ENCODE assay signal across 19 cellular contexts in genomic region chr3:102356506-102356905, GRCh38.
A peak's percentile ranks its signal among the peaks of the same experiment; 100 is the strongest.
DNase-seq lines count a peak whose midpoint lies in the region; ATAC-seq and TF ChIP-seq lines count a peak whose summit lies in the region.
"Had no signal": no experiment of that assay in that cellular context is flagged by ENCODE, and none has a peak within 500 bp of the region (broad histone marks: within the 10 kb centered on the region; RNA-seq: fewer than 3 reads in every experiment).

No MANE protein-coding gene starts in this region.

- H3K4me3 ChIP-seq in GM23338 = no peak overlapping the region
- no peak overlapping the region for H3K4me3 ChIP-seq in mesodermal cell (ENCODE audit: extremely low read depth, insufficient read depth, low read length, poor library complexity, severe bottlenecking)
- no peak overlapping the region for H3K4me3 ChIP-seq in body of pancreas
- H3K4me3 ChIP-seq in GM23248 = no peak overlapping the region
- H3K4me3 ChIP-seq: BLaER1 treated with 17β-estradiol and CSF1 and Interleukin-3, amounts not matched to agents 10 nM and 100 nM had no signal

- no peak overlapping the region for H3K27ac Mint-ChIP-seq in GM23338
- H3K27ac Mint-ChIP-seq in WTC11 = no peak overlapping the region
- H3K27ac Mint-ChIP-seq: CD14-positive monocyte; CD4-positive, alpha-beta T cell; CD8-positive, alpha-beta memory T cell; H9 had no signal

- H3K36me3 Mint-ChIP-seq in GM23338 (ENCODE audit: low read depth) (no peaks in the 10 kb centered on the region), WTC11 (no peaks in the 10 kb centered on the region)
- H3K36me3 Mint-ChIP-seq: CD14-positive monocyte; CD8-positive, alpha-beta memory T cell had no signal

- intact Hi-C loops in body of pancreas (cut with DNase I) = no loop called here

- H3K4me1 ChIP-seq in GM23338 (ENCODE audit: insufficient read depth) = peaks cover 14% of the 10 kb centered on the region
- peaks cover 14% of the 10 kb centered on the region for H3K4me1 ChIP-seq in mesodermal cell (ENCODE audit: control insufficient read depth, insufficient read depth, low read length, poor library complexity, severe bottlenecking)
- H3K4me1 ChIP-seq in body of pancreas = no peaks in the 10 kb centered on the region
- H3K4me1 ChIP-seq in GM23248 (ENCODE audit: insufficient read depth) = no peaks in the 10 kb centered on the region

- CTCF ChIA-PET in WTC11 (lab: Charles Lee) = no interaction called here

- H3K27me3 Mint-ChIP-seq in GM23338 (ENCODE audit: insufficient read depth, low read depth, poor library complexity) = peaks cover 1% of the 10 kb centered on the region
- H3K27me3 Mint-ChIP-seq in WTC11 (ENCODE audit: low read depth) = no peaks in the 10 kb centered on the region

- H3K4me3 Mint-ChIP-seq in GM23338 = no peak overlapping the region
- no peak overlapping the region for H3K4me3 Mint-ChIP-seq in WTC11
- H3K4me3 Mint-ChIP-seq: CD14-positive monocyte; CD4-positive, alpha-beta T cell; CD8-positive, alpha-beta memory T cell; H9 had no signal

- no peaks in the 10 kb centered on the region for H3K9me3 ChIP-seq in mesodermal cell (ENCODE audit: control insufficient read depth, low read length)
- no peaks in the 10 kb centered on the region for H3K9me3 ChIP-seq in body of pancreas
- no peaks in the 10 kb centered on the region for H3K9me3 ChIP-seq in GM23248 (ENCODE audit: low read depth)
- H3K9me3 ChIP-seq: BE2C; BLaER1 treated with 17β-estradiol and CSF1 and Interleukin-3, amounts not matched to agents 10 nM and 100 nM had no signal

- H3K4me1 Mint-ChIP-seq in GM23338 = peaks cover 33% of the 10 kb centered on the region
- peaks cover 40% of the 10 kb centered on the region for H3K4me1 Mint-ChIP-seq in WTC11
- H3K4me1 Mint-ChIP-seq: CD14-positive monocyte; CD8-positive, alpha-beta memory T cell had no signal

- no peak for TF ChIP-seq CTCF in GM23338 (conservative IDR thresholded peaks at IDR 0.05; ENCODE audit: low read depth in 2 of 2)
- no peak for TF ChIP-seq CTCF in WTC11 (IDR thresholded peaks at IDR 0.05)
- no peak for TF ChIP-seq CTCF in body of pancreas (IDR thresholded peaks at IDR 0.05)

- H4K20me1 ChIP-seq in GM23338 (replicated peaks; ENCODE audit: insufficient read depth) (no peaks in the 10 kb centered on the region), GM23248 (ENCODE audit: insufficient read depth) (no peaks in the 10 kb centered on the region)
- H4K20me1 ChIP-seq: BLaER1 treated with 17β-estradiol and CSF1 and Interleukin-3, amounts not matched to agents 10 nM and 100 nM had no signal

- H3K36me3 ChIP-seq in GM23338 (ENCODE audit: insufficient read depth) (no peaks in the 10 kb centered on the region), mesodermal cell (ENCODE audit: control insufficient read depth, insufficient read depth, low read length) (no peaks in the 10 kb centered on the region), body of pancreas (replicated peaks in 1 of 2; ENCODE audit: insufficient read depth in 1 of 2, low read depth in 2 of 2) (no peaks in the 10 kb centered on the region), GM23248 (ENCODE audit: low read depth) (no peaks in the 10 kb centered on the region)
- H3K36me3 ChIP-seq: BE2C; BLaER1 treated with 17β-estradiol and CSF1 and Interleukin-3, amounts not matched to agents 10 nM and 100 nM had no signal

- H3K27ac ChIP-seq in GM23338 (ENCODE audit: low read depth) (no peak overlapping the region), mesodermal cell (ENCODE audit: low read depth, low read length, severe bottlenecking) (peak overlapping the region; percentile 61), body of pancreas (no peak overlapping the region), GM23248 (no peak overlapping the region)
- H3K27ac ChIP-seq: BLaER1 treated with 17β-estradiol and CSF1 and Interleukin-3, amounts not matched to agents 10 nM and 100 nM had no signal

- no peak overlapping the region for H3K4me2 ChIP-seq in GM23338
- H3K4me2 ChIP-seq in GM23248 (ENCODE audit: unreplicated experiment) = no peak overlapping the region
- H3K4me2 ChIP-seq: BLaER1 treated with 17β-estradiol and CSF1 and Interleukin-3, amounts not matched to agents 10 nM and 100 nM had no signal

- no peaks in the 10 kb centered on the region for H3K79me2 ChIP-seq in GM23338 (replicated peaks; ENCODE audit: insufficient read depth)
- no peaks in the 10 kb centered on the region for H3K79me2 ChIP-seq in GM23248 (ENCODE audit: insufficient read depth)

- DNase-seq in GM23338 (ENCODE audit: low spot score) = no peak
- DNase-seq in WTC11 (ENCODE audit: low spot score) = no peak
- no peak for DNase-seq in body of pancreas
- no peak for DNase-seq in ACHN
- no peak for DNase-seq in GM23248
- no peak for DNase-seq in NCI-H2029 (lab: John Stamatoyannopoulos, UW)
- DNase-seq: AML-193; BE2C; CD4-positive, alpha-beta T cell; CD8-positive, alpha-beta memory T cell; DMS 273 treated with DMSO at 0.1 percent for 48 hours; DMS79; EL; GF-D8; H9 had no signal

- H2AFZ ChIP-seq in GM23338 (no peak overlapping the region), GM23248 (no peak overlapping the region)

- no peak for TF ChIP-seq POLR2A in body of pancreas (IDR thresholded peaks at IDR 0.05)

- H3K27me3 ChIP-seq in GM23338 (ENCODE audit: insufficient read depth) (no peaks in the 10 kb centered on the region), body of pancreas (no peaks in the 10 kb centered on the region), GM23248 (replicated peaks; ENCODE audit: insufficient read depth) (no peaks in the 10 kb centered on the region)
- H3K27me3 ChIP-seq: BE2C; BLaER1 treated with 17β-estradiol and CSF1 and Interleukin-3, amounts not matched to agents 10 nM and 100 nM had no signal

- 71 to 80% methylated on average over 2 of the region's 2 CpGs for WGBS in mesodermal cell (ENCODE audit: insufficient coverage in 2 of 2), 2 experiments
- WGBS in body of pancreas, 2 donors = 49 to 66% methylated on average over 2 of the region's 2 CpGs
- WGBS in GM23248 (ENCODE audit: low coverage in 1 of 2, low lambda C conversion rate in 2 of 2, missing lambda C conversion rate in 2 of 2), 2 experiments = 31 to 36% methylated on average over 2 of the region's 2 CpGs

- in situ Hi-C loops in ACHN (cut with HindIII; ENCODE audit: low pct_ligation_motif_present, low pct_unique_long_range_greater_than_20kb, low sequenced_read_pairs) = no loop called here
- in situ Hi-C loops in GM23248 (cut with MboI) = no loop called here

- no peaks in the 10 kb centered on the region for H3F3A ChIP-seq in GM23338 (replicated peaks; ENCODE audit: low read depth)
- no peaks in the 10 kb centered on the region for H3F3A ChIP-seq in GM23248 (ENCODE audit: insufficient read depth)

- POLR2A ChIA-PET in WTC11 (lab: Charles Lee) = no interaction called here

- ATAC-seq in GM23338 = no peak; the same call in 2 of the 3 replicates
- ATAC-seq in WTC11 = peak; percentile 51
- no peak for ATAC-seq in body of pancreas
- ATAC-seq: HCT116 had no signal

- H3K9ac ChIP-seq in GM23248 = no peak overlapping the region
- H3K9ac ChIP-seq: BLaER1 treated with 17β-estradiol and CSF1 and Interleukin-3, amounts not matched to agents 10 nM and 100 nM had no signal

- H3K9me3 Mint-ChIP-seq in GM23338 (no peaks in the 10 kb centered on the region), WTC11 (no peaks in the 10 kb centered on the region)
- H3K9me3 Mint-ChIP-seq: CD4-positive, alpha-beta T cell; CD8-positive, alpha-beta memory T cell; H9 had no signal

- H3K9me2 ChIP-seq in GM23338 (ENCODE audit: insufficient read depth) = peaks cover 8% of the 10 kb centered on the region; the same call in 1 of the 2 replicates
- no peaks in the 10 kb centered on the region for H3K9me2 ChIP-seq in GM23248 (ENCODE audit: insufficient read depth)

TF ChIP-seq in GM23338, 12 proteins besides CTCF, POLR2A, EP300 and RAD21 (continues in another document):
- TF ChIP-seq NANOG (IDR thresholded peaks at IDR 0.05; ENCODE audit: borderline replicate concordance) = no peak

TF ChIP-seq in WTC11, 78 proteins besides CTCF, POLR2A, EP300 and RAD21:
- TF ChIP-seq ATF3 (CRISPR knock-in tag; conservative IDR thresholded peaks at IDR 0.05) = no peak
